In genomic region chr7:123749537-123749857, GRCh38 we compare ENCODE assay signal across 8 cellular contexts. TPM values are rescaled to one million over a fixed set of nuclear protein-coding genes. Genes with fewer than 3 reads are reported as not detected.
DNase-seq lines count a peak whose midpoint lies in the region; ATAC-seq and TF ChIP-seq lines count a peak whose summit lies in the region.

No MANE protein-coding gene starts in this region.

- H2AFZ ChIP-seq in OCI-LY1 (ENCODE audit: low read length) = peak overlapping the region; percentile 34

- peaks cover 36% of the 10 kb centered on the region for H3K79me2 ChIP-seq in OCI-LY1 (ENCODE audit: insufficient read depth, low read length)

- no peaks in the 10 kb centered on the region for H3K9me3 ChIP-seq in BE2C
- H3K9me3 ChIP-seq in OCI-LY1 (ENCODE audit: low read length) = no peaks in the 10 kb centered on the region
- no peaks in the 10 kb centered on the region for H3K9me3 ChIP-seq in body of pancreas

- H3K27me3 ChIP-seq in BE2C (no peaks in the 10 kb centered on the region), OCI-LY1 (ENCODE audit: insufficient read depth, low read length) (no peaks in the 10 kb centered on the region), body of pancreas (no peaks in the 10 kb centered on the region)

- H4K20me1 ChIP-seq in OCI-LY1 (ENCODE audit: insufficient read depth, low read length) = no peaks in the 10 kb centered on the region

- TF ChIP-seq POLR2A in body of pancreas (IDR thresholded peaks at IDR 0.05) = no peak

- H3K4me2 ChIP-seq in OCI-LY1 (ENCODE audit: low read length) = peak overlapping the region; percentile 91

- intact Hi-C loops in body of pancreas (cut with DNase I) = no loop called here

- H3K4me3 ChIP-seq in BE2C (ENCODE audit: low read depth, low read length) (peak overlapping the region; percentile 85), OCI-LY1 (ENCODE audit: low read depth, low read length, poor library complexity, severe bottlenecking) (peak overlapping the region; percentile 92), body of pancreas (peak overlapping the region; percentile 85)

- no peaks in the 10 kb centered on the region for H3K9me2 ChIP-seq in OCI-LY1 (ENCODE audit: low read depth, low read length)

- TF ChIP-seq CTCF in BE2C (IDR thresholded peaks at IDR 0.05; ENCODE audit: low read depth, low read length) (peak; percentile 30), OCI-LY1 (IDR thresholded peaks at IDR 0.05; ENCODE audit: low read length) (no peak; the same call in 1 of the 2 replicates), body of pancreas (IDR thresholded peaks at IDR 0.05) (peak in 3 of 7 experiments; percentile 26 to 49 (median 44))

- peak; percentile 19 for ATAC-seq in GM18858 (IDR thresholded peaks at IDR 0.05; ENCODE audit: unreplicated experiment)
- ATAC-seq in HG03045 (IDR thresholded peaks at IDR 0.05; ENCODE audit: unreplicated experiment) = peak; percentile 21
- ATAC-seq in body of pancreas = peak; percentile 13
- ATAC-seq in stimulated activated naive CD8-positive, alpha-beta T cell treated with anti-CD3 and anti-CD28 coated beads, Interleukin-15, Interleukin-2, amounts not matched to agents 100 U/mL and 50 U/mL, for 24 hours = peak; percentile 21

- H3K36me3 ChIP-seq in BE2C = no peaks in the 10 kb centered on the region
- H3K36me3 ChIP-seq in OCI-LY1 (ENCODE audit: insufficient read depth, low read length) = peaks cover 3% of the 10 kb centered on the region; the same call in 1 of the 2 replicates
- no peaks in the 10 kb centered on the region for H3K36me3 ChIP-seq in body of pancreas (replicated peaks in 1 of 2; ENCODE audit: insufficient read depth in 1 of 2, low read depth in 2 of 2)

- H3K9ac ChIP-seq in OCI-LY1 (ENCODE audit: low read length) = peak overlapping the region; percentile 93

- DNase-seq in BE2C = no peak
- no peak for DNase-seq in body of pancreas
- DNase-seq in kidney glomerular epithelial cell (lab: John Stamatoyannopoulos, UW) = peak; percentile 67
- DNase-seq in stimulated activated naive CD8-positive, alpha-beta T cell treated with anti-CD3 and anti-CD28 coated beads, Interleukin-15, Interleukin-2, amounts not matched to agents 100 U/mL and 50 U/mL, for 24 hours = no peak
- no peak for DNase-seq in NCI-H510A treated with DMSO at 0.1 percent for 48 hours (lab: John Stamatoyannopoulos, UW)

- H3F3A ChIP-seq in OCI-LY1 (ENCODE audit: insufficient read depth, low read length) = peaks cover 9% of the 10 kb centered on the region; the same call in 1 of the 2 replicates

- 0 to 1% methylated on average over 10 of the region's 10 CpGs for WGBS in body of pancreas, 2 donors

- H3K27ac ChIP-seq in OCI-LY1 (ENCODE audit: low read depth, low read length, poor library complexity, severe bottlenecking) (peak overlapping the region; percentile 71), body of pancreas (peak overlapping the region; percentile 97 to 99 (median 98))

- H3K4me1 ChIP-seq in BE2C (no peaks in the 10 kb centered on the region; the same call in 1 of the 2 replicates), OCI-LY1 (ENCODE audit: insufficient read depth, low read length, severe bottlenecking) (peaks cover 43% of the 10 kb centered on the region), body of pancreas (peaks cover 56% of the 10 kb centered on the region)

RNA-seq across cellular contexts. Expression of gene WASL, which starts 0.7 kb away (rescaled TPM):
- 22.4 TPM for polyA plus RNA-seq in BE2C (2012; ENCODE audit: insufficient read depth, insufficient read length, low read depth)
- total RNA-seq in body of pancreas = 10 to 100 TPM; 12.9 to 20.5 TPM
